Comparison of ENCODE assay signal across 13 cellular contexts in the genomic region with DNA sequence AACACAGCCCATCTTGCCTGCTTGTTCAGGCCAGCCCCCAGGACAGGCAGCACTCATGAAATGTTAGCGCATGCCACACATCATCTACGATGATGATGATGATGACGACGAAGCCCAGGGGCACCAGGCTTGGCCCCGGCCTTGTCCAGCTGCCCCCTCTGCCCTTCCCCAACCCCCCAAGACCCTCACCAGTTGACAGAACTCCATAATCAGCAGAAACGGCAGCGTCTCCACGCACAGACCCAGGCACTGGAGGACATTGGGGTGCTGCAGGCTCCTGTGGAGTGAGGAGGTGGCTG. TPM values are rescaled to one million over a fixed set of nuclear protein-coding genes. Genes with fewer than 3 reads are reported as not detected.
DNase-seq lines count a peak whose midpoint lies in the region; ATAC-seq, FAIRE-seq and TF ChIP-seq lines count a peak whose summit lies in the region.
"Had no signal": no experiment of that assay in that cellular context is flagged by ENCODE, and none has a peak within 500 bp of the region (broad histone marks: within the 10 kb centered on the region; RNA-seq: fewer than 3 reads in every experiment).

No MANE protein-coding gene starts in this region.

- H2AK5ac ChIP-seq in neuronal stem cell (ENCODE audit: low read depth, low read length): no peak overlapping the region

- no peak overlapping the region for H4K91ac ChIP-seq in neuronal stem cell (ENCODE audit: low read depth, low read length, poor library complexity)

- no peak overlapping the region for H4K8ac ChIP-seq in neuronal stem cell (ENCODE audit: low read depth, low read length)

- H3K4me2 ChIP-seq in Loucy (ENCODE audit: low read depth, low read length, poor library complexity, severe bottlenecking) (peak overlapping the region; percentile 64), neuronal stem cell (ENCODE audit: insufficient read depth, low read length, poor library complexity, severe bottlenecking) (peak overlapping the region; percentile 74)

- peaks cover 4% of the 10 kb centered on the region; the same call in 1 of the 2 replicates for H3F3A ChIP-seq in Loucy (ENCODE audit: low read depth)

- peak overlapping the region; percentile 84 for H2AFZ ChIP-seq in Loucy (ENCODE audit: low read length)
- peak overlapping the region; percentile 49 for H2AFZ ChIP-seq in neuronal stem cell (ENCODE audit: low read length)

- no peak for ATAC-seq in CD8-positive, alpha-beta T cell
- ATAC-seq in GM21723 (IDR thresholded peaks at IDR 0.05; ENCODE audit: unreplicated experiment): no peak

- peaks cover 16% of the 10 kb centered on the region for H3K4me1 Mint-ChIP-seq in CD8-positive, alpha-beta T cell (ENCODE audit: low read depth)

- no peak overlapping the region for H2BK12ac ChIP-seq in neuronal stem cell (ENCODE audit: low read length)

- FAIRE-seq in kidney (lab: Jason Lieb, UNC): no peak

- POLR2A ChIA-PET in CD8-positive, alpha-beta T cell (lab: Charles Lee): interaction anchor here (0.6 to 1.1 kb wide), 2 partner anchors 9 to 367 kb away, joined by 4 to 5 read pairs; no protein-coding TSS in a partner anchor

- peaks cover 9% of the 10 kb centered on the region for H3K36me3 Mint-ChIP-seq in CD8-positive, alpha-beta T cell
- H3K36me3 Mint-ChIP-seq: activated naive CD8-positive, alpha-beta T cell; CD14-positive monocyte had no signal

- H2BK120ac ChIP-seq in neuronal stem cell (ENCODE audit: low read depth, low read length): no peak overlapping the region

- no peaks in the 10 kb centered on the region for H3K9me3 ChIP-seq in CD8-positive, alpha-beta T cell (ENCODE audit: low read length)
- H3K9me3 ChIP-seq in Loucy (ENCODE audit: insufficient read depth, low read depth, low read length) (no peaks in the 10 kb centered on the region), neuronal stem cell (replicated peaks in 1 of 2; ENCODE audit: control insufficient read depth in 2 of 2, insufficient read depth in 1 of 2, low read depth in 1 of 2, low read length in 2 of 2) (peaks cover 0 to 1% of the 10 kb centered on the region in 2 donors), kidney (ENCODE audit: control insufficient read depth in 1 of 2, low read length in 2 of 2) (no peaks in the 10 kb centered on the region)

- H4K20me1 ChIP-seq in Loucy (ENCODE audit: insufficient read depth, low read length, poor library complexity, severe bottlenecking): no peaks in the 10 kb centered on the region

- no peaks in the 10 kb centered on the region for H3K27me3 Mint-ChIP-seq in CD8-positive, alpha-beta T cell (ENCODE audit: low read depth)
- H3K27me3 Mint-ChIP-seq: activated naive CD8-positive, alpha-beta T cell had no signal

- WGBS in neuronal stem cell (ENCODE audit: extremely low coverage in 2 of 2, insufficient read length in 2 of 2, insufficient replicate concordance in 1 of 2), 2 donors: no CpG with 5 or more reads among the region's 8 CpGs

- intact Hi-C loops in CD8-positive, alpha-beta T cell (cut with DNase I, micrococcal nuclease): loop anchor here in 1 of 2 experiments (1.0 kb wide), 1 partner anchor 9 kb away; the partner anchor contains the start of gene LMTK3
- intact Hi-C loops in kidney (cut with DNase I): no loop called here

- H3K9me2 ChIP-seq in Loucy (replicated peaks; ENCODE audit: low read depth, low read length): no peaks in the 10 kb centered on the region

- peak overlapping the region; percentile 97 for H3K18ac ChIP-seq in neuronal stem cell (ENCODE audit: low read length)

- peak overlapping the region; percentile 50 for H3K4me3 Mint-ChIP-seq in CD8-positive, alpha-beta T cell
- H3K4me3 Mint-ChIP-seq: activated naive CD8-positive, alpha-beta T cell had no signal

- no peaks in the 10 kb centered on the region for H3K79me1 ChIP-seq in neuronal stem cell (ENCODE audit: low read depth, low read length)

- H3K9ac ChIP-seq in Loucy (ENCODE audit: low read depth, low read length, poor library complexity, severe bottlenecking): peak overlapping the region; percentile 26
- peak overlapping the region; percentile 32 for H3K9ac ChIP-seq in neuronal stem cell (ENCODE audit: low read depth, low read length, poor library complexity)
- H3K9ac ChIP-seq in kidney (ENCODE audit: low read length in 2 of 2): peak overlapping the region in 1 of 2 donors; percentile 26

- H3K14ac ChIP-seq in neuronal stem cell (ENCODE audit: low read length): no peak overlapping the region

- no peak overlapping the region for H3K23ac ChIP-seq in neuronal stem cell (ENCODE audit: low read depth, low read length, poor library complexity)

- peaks cover 11% of the 10 kb centered on the region for H3K4me1 ChIP-seq in CD8-positive, alpha-beta T cell (ENCODE audit: insufficient read depth, low read length)
- H3K4me1 ChIP-seq in Loucy (ENCODE audit: insufficient read depth, low read length, poor library complexity, severe bottlenecking): peaks cover 11% of the 10 kb centered on the region
- peaks cover 0 to 12% of the 10 kb centered on the region in 2 donors for H3K4me1 ChIP-seq in neuronal stem cell (ENCODE audit: control insufficient read depth in 2 of 2, insufficient read depth in 1 of 2, low read depth in 1 of 2, low read length in 2 of 2)
- peaks cover 0 to 2% of the 10 kb centered on the region in 2 donors for H3K4me1 ChIP-seq in kidney (ENCODE audit: control insufficient read depth in 1 of 2, insufficient read depth in 1 of 2, low read depth in 1 of 2, low read length in 2 of 2)

- H3K27ac ChIP-seq in CD8-positive, alpha-beta T cell (ENCODE audit: low read depth, low read length): no peak overlapping the region
- no peak overlapping the region for H3K27ac ChIP-seq in neuronal stem cell (replicated peaks; ENCODE audit: low read length)
- H3K27ac ChIP-seq in kidney (ENCODE audit: low read depth in 2 of 2, low read length in 2 of 2): peak overlapping the region in 1 of 2 donors; percentile 47

- no peaks in the 10 kb centered on the region for H3K27me3 ChIP-seq in CD8-positive, alpha-beta T cell (ENCODE audit: insufficient read depth, low read length)
- H3K27me3 ChIP-seq in Loucy (ENCODE audit: insufficient read depth, low read length, poor library complexity, severe bottlenecking) (no peaks in the 10 kb centered on the region), neuronal stem cell (ENCODE audit: control insufficient read depth in 3 of 3, insufficient read depth in 3 of 3, low read depth in 1 of 3, low read length in 3 of 3) (peaks cover 0 to 34% (median 0%) of the 10 kb centered on the region in 3 experiments)

- DNase-seq in CD8-positive, alpha-beta T cell: no peak
- DNase-seq in epithelial cell of esophagus (ENCODE audit: low read depth) (no peak), neuronal stem cell (ENCODE audit: low spot score) (no peak), HPDE6-E6E7 (ENCODE audit: extremely low spot score) (no peak), kidney (no peak), COLO668 (lab: John Stamatoyannopoulos, UW; ENCODE audit: unreplicated experiment) (no peak)

- peak overlapping the region; percentile 15 for H2BK5ac ChIP-seq in neuronal stem cell (ENCODE audit: low read length)

- no peaks in the 10 kb centered on the region for H3K9me3 Mint-ChIP-seq in CD8-positive, alpha-beta T cell
- H3K9me3 Mint-ChIP-seq: activated B cell treated with CpG ODN at 0.5 μM for 24 hours had no signal

- peak overlapping the region; percentile 98 for H3K4ac ChIP-seq in neuronal stem cell (ENCODE audit: low read length)

- H3K4me3 ChIP-seq in CD8-positive, alpha-beta T cell (ENCODE audit: low read depth, low read length): no peak overlapping the region
- H3K4me3 ChIP-seq in Loucy (ENCODE audit: low read length, poor library complexity, severe bottlenecking): peak overlapping the region; percentile 34
- peak overlapping the region; percentile 38 for H3K4me3 ChIP-seq in epithelial cell of esophagus (ENCODE audit: low read length)
- peak overlapping the region in 1 of 2 donors; percentile 77 for H3K4me3 ChIP-seq in neuronal stem cell (ENCODE audit: low read length in 2 of 2)
- peak overlapping the region in 1 of 2 donors; percentile 17 for H3K4me3 ChIP-seq in kidney (ENCODE audit: low read length in 2 of 2)

- H3K79me2 ChIP-seq in Loucy (ENCODE audit: insufficient read depth, low read length): no peaks in the 10 kb centered on the region

- peak overlapping the region; percentile 95 for H2BK15ac ChIP-seq in neuronal stem cell (ENCODE audit: low read length)

- no peak overlapping the region for H3K27ac Mint-ChIP-seq in CD8-positive, alpha-beta T cell
- H3K27ac Mint-ChIP-seq: activated B cell treated with CpG ODN at 0.5 μM for 24 hours; activated naive CD8-positive, alpha-beta T cell had no signal

- CTCF ChIA-PET in CD8-positive, alpha-beta T cell (lab: Charles Lee): interaction anchor here (0.8 to 1.1 kb wide), 4 partner anchors 9 to 82 kb away, joined by 3 to 4 read pairs (median 3); no protein-coding TSS in a partner anchor

- H3K36me3 ChIP-seq in CD8-positive, alpha-beta T cell (ENCODE audit: insufficient read depth, low read length): no peaks in the 10 kb centered on the region
- no peaks in the 10 kb centered on the region for H3K36me3 ChIP-seq in Loucy (ENCODE audit: insufficient read depth, low read length)
- H3K36me3 ChIP-seq in neuronal stem cell (replicated peaks in 1 of 2; ENCODE audit: control insufficient read depth in 2 of 2, insufficient read depth in 2 of 2, low read length in 2 of 2): no peaks in the 10 kb centered on the region
- H3K36me3 ChIP-seq in kidney (ENCODE audit: control insufficient read depth in 1 of 2, insufficient read depth in 2 of 2, low read length in 2 of 2): no peaks in the 10 kb centered on the region

- TF ChIP-seq CTCF in CD8-positive, alpha-beta T cell (IDR thresholded peaks at IDR 0.05): no peak
- TF ChIP-seq CTCF in Loucy (conservative IDR thresholded peaks at IDR 0.05; ENCODE audit: low read length) (no peak), epithelial cell of esophagus (IDR thresholded peaks at IDR 0.05; ENCODE audit: insufficient read depth, low read depth, low read length, missing control alignments) (no peak), kidney (IDR thresholded peaks at IDR 0.05; ENCODE audit: borderline replicate concordance, extremely low read depth, insufficient read depth) (no peak)

RNA-seq across cellular contexts. Expression of gene LMTK3, which starts 9.0 kb away (rescaled TPM):
- 10 to 100 TPM; 13.7 to 16.9 TPM for total RNA-seq in CD8-positive, alpha-beta T cell
- polyA plus RNA-seq in neuronal stem cell (2013, experiment 1 of 2): 7.9 TPM
- 7.5 TPM for polyA plus RNA-seq in neuronal stem cell (2013, experiment 2 of 2)
- total RNA-seq in kidney: 8.4 TPM
- 4.2 TPM for polyA plus RNA-seq in kidney (ENCODE audit: insufficient read depth, low read depth, low replicate concordance)
- polyA plus RNA-seq: CD14-positive monocyte had no signal

RNA-seq across cellular contexts. Expression of gene CYTH2, which starts 33.5 kb away (rescaled TPM):
- 10 to 100 TPM; 30.9 to 32.3 TPM for total RNA-seq in CD8-positive, alpha-beta T cell
- polyA plus RNA-seq in neuronal stem cell (2013, experiment 1 of 2): 67.8 TPM
- polyA plus RNA-seq in neuronal stem cell (2013, experiment 2 of 2): 64.1 TPM
- 96.1 TPM for total RNA-seq in kidney
- polyA plus RNA-seq in kidney (ENCODE audit: insufficient read depth, low read depth, low replicate concordance): 51.0 TPM

RNA-seq across cellular contexts. Expression of gene KCNJ14, which starts 47.3 kb away (rescaled TPM):
- 1 to 10 TPM; 3.7 to 3.9 TPM for total RNA-seq in CD8-positive, alpha-beta T cell
- polyA plus RNA-seq in neuronal stem cell (2013, experiment 1 of 2): 0.52 TPM
- 0.69 TPM for polyA plus RNA-seq in neuronal stem cell (2013, experiment 2 of 2)
- total RNA-seq in kidney: 1.0 TPM
- 0.28 TPM for polyA plus RNA-seq in kidney (ENCODE audit: insufficient read depth, low read depth, low replicate concordance)

RNA-seq across cellular contexts. Expression of gene SULT2B1, which starts 49.3 kb away (rescaled TPM):
- not detected for total RNA-seq in CD8-positive, alpha-beta T cell
- polyA plus RNA-seq in neuronal stem cell (2013, experiment 1 of 2): 0.13 TPM
- polyA plus RNA-seq in neuronal stem cell (2013, experiment 2 of 2): 0.18 TPM
- total RNA-seq in kidney: 2.3 TPM
- 2.3 TPM for polyA plus RNA-seq in kidney (ENCODE audit: insufficient read depth, low read depth, low replicate concordance)
- total RNA-seq: activated B cell treated with CpG ODN at 0.5 μM for 24 hours, cerebellum, mononuclear cell had no signal

RNA-seq across cellular contexts. Expression of gene GRWD1, which starts 56.9 kb away (rescaled TPM):
- total RNA-seq in CD8-positive, alpha-beta T cell: 10 to 100 TPM; 36.1 to 41.7 TPM
- 11.2 TPM for polyA plus RNA-seq in neuronal stem cell (2013, experiment 1 of 2)
- 11.1 TPM for polyA plus RNA-seq in neuronal stem cell (2013, experiment 2 of 2)
- total RNA-seq in kidney: 34.0 TPM
- 19.0 TPM for polyA plus RNA-seq in kidney (ENCODE audit: insufficient read depth, low read depth, low replicate concordance)
